Comparison of ENCODE assay signal across 15 cellular contexts in the genomic region with DNA sequence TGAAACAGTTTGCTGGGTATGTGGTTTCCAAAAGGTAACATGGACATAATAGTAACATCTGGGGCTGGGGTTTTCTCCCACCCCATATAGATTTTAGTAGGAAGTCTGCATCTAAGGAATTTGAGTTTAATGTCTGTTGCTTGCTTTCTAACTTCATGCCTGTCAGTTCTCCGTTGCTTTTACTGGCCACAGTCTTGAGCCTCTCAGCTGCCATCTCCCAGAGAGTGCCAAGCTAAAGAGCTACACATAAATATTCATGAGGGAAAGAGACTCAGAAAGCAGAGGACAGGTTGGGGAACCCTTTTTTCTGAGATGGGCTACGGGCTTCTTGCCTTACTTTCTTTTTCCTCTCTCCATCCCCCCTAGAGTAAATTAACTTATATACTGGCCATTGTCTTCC.
DNase-seq lines count a peak whose midpoint lies in the region; TF ChIP-seq lines count a peak whose summit lies in the region.
"Had no signal": no experiment of that assay in that cellular context is flagged by ENCODE, and none has a peak within 500 bp of the region (broad histone marks: within the 10 kb centered on the region; RNA-seq: fewer than 3 reads in every experiment).

No MANE protein-coding gene starts in this region.

- no peak overlapping the region for H3K9ac ChIP-seq in MM.1S (ENCODE audit: low read length)

- H3K9me2 ChIP-seq in MM.1S (replicated peaks; ENCODE audit: insufficient read depth, low read length) = no peaks in the 10 kb centered on the region

- DNase-seq in DMS79 (lab: John Stamatoyannopoulos, UW) (peak; percentile 3), MM.1S (no peak), caudate nucleus (lab: John Stamatoyannopoulos, UW) (peak in 11 of 61 donors; percentile 2 to 42 (median 11)), midbrain (lab: John Stamatoyannopoulos, UW) (peak; percentile 53), RWPE1 (ENCODE audit: low spot score) (no peak)
- DNase-seq in stimulated activated CD4-positive, alpha-beta T cell treated with anti-CD3 and anti-CD28 coated beads, Interleukin-12 subunit alpha, Interleukin-12 subunit beta, amount 100 ng/mL, for 4 hours = no peak
- DNase-seq in stimulated activated CD8-positive, alpha-beta memory T cell treated with anti-CD3 and anti-CD28 coated beads, Interleukin-4, amount 100 ng/mL, for 48 hours = no peak
- DNase-seq: CD8-positive, alpha-beta memory T cell; DND-41; HCEC 1CT; NCI-H187 treated with DMSO at 0.1 percent for 48 hours; NCI-H748 treated with DMSO at 0.1 percent for 48 hours; PC-3; T-helper 1 cell had no signal

- H3K4me1 ChIP-seq in MM.1S (ENCODE audit: low read length) = peaks cover 6% of the 10 kb centered on the region; the same call in 1 of the 2 replicates

- no peaks in the 10 kb centered on the region for H3K79me2 ChIP-seq in MM.1S (ENCODE audit: low read length)

- TF ChIP-seq CTCF in MM.1S (IDR thresholded peaks at IDR 0.05; ENCODE audit: low read length) (no peak), RWPE1 (conservative IDR thresholded peaks at IDR 0.05; ENCODE audit: low read depth) (no peak)

- no peak overlapping the region for H3K27ac ChIP-seq in MM.1S (ENCODE audit: low read length)
- peak overlapping the region; percentile 50 for H3K27ac ChIP-seq in caudate nucleus (ENCODE audit: low read depth, low read length)
- H3K27ac ChIP-seq in RWPE1 = no peak overlapping the region

- H3K36me3 ChIP-seq in MM.1S (replicated peaks; ENCODE audit: insufficient read depth, low read length) = no peaks in the 10 kb centered on the region

- POLR2A ChIA-PET in RWPE1 (lab: Yijun Ruan, JAX; ENCODE audit: low non-redundant PET) = no interaction called here

- H2AFZ ChIP-seq in MM.1S (ENCODE audit: low read length) = no peak overlapping the region
- H2AFZ ChIP-seq: GM23338 had no signal

- no peak overlapping the region for H3K4me3 ChIP-seq in MM.1S (ENCODE audit: low read length)
- H3K4me3 ChIP-seq: GM23338 had no signal

- H3K9me3 ChIP-seq in MM.1S (replicated peaks; ENCODE audit: insufficient read depth, low read length) = no peaks in the 10 kb centered on the region

- no peaks in the 10 kb centered on the region for H3F3A ChIP-seq in MM.1S (ENCODE audit: insufficient read depth, low read length)

- H3K4me2 ChIP-seq in MM.1S (ENCODE audit: low read depth, low read length) = 0 out of 2 replicates have a peak overlapping the region, but pooled peaks have one; percentile 5
- H3K4me2 ChIP-seq: GM23338 had no signal

- no peaks in the 10 kb centered on the region for H4K20me1 ChIP-seq in MM.1S (ENCODE audit: insufficient read depth, low read length)

- CTCF ChIA-PET in RWPE1 (lab: Yijun Ruan, JAX) = interaction anchor here (0.7 kb wide), 1 partner anchor 19 kb away, joined by 3 read pairs; no protein-coding TSS in a partner anchor

- H3K27me3 ChIP-seq in MM.1S (replicated peaks; ENCODE audit: insufficient read depth, low read length) = no peaks in the 10 kb centered on the region

Comparison
In these comparisons a context has a peak if more than half of its experiments do, and no peak if none do; other contexts are left out.
1. DNase-seq: peak in DMS79 (single experiment) and midbrain (single experiment); none in MM.1S (single experiment), stimulated activated CD4-positive, alpha-beta T cell treated with anti-CD3 and anti-CD28 coated beads, Interleukin-12 subunit alpha, Interleukin-12 subunit beta, amount 100 ng/mL, for 4 hours (single experiment), stimulated activated CD8-positive, alpha-beta memory T cell treated with anti-CD3 and anti-CD28 coated beads, Interleukin-4, amount 100 ng/mL, for 48 hours (single experiment) and RWPE1 (single experiment).